Comparison of ENCODE assay signal across 9 cellular contexts in genomic region chr3:150149651-150150051, GRCh38.
DNase-seq lines count a peak whose midpoint lies in the region; ATAC-seq and TF ChIP-seq lines count a peak whose summit lies in the region.
"Had no signal": no experiment of that assay in that cellular context is flagged by ENCODE, and none has a peak within 500 bp of the region (broad histone marks: within the 10 kb centered on the region; RNA-seq: fewer than 3 reads in every experiment).

No MANE protein-coding gene starts in this region.

- no peaks in the 10 kb centered on the region for H3K9me3 ChIP-seq in adipocyte (ENCODE audit: control insufficient read depth, low read length)
- no peaks in the 10 kb centered on the region for H3K9me3 ChIP-seq in CD8-positive, alpha-beta memory T cell (ENCODE audit: low read length)

- no peak overlapping the region for H3K4me3 Mint-ChIP-seq in CD8-positive, alpha-beta memory T cell
- no peak overlapping the region for H3K4me3 Mint-ChIP-seq in activated T-cell treated with anti-CD3 and anti-CD28 coated beads, Interleukin-2, amount 50 U/mL, for 24 hours
- H3K4me3 Mint-ChIP-seq: activated T-cell treated with anti-CD3 and anti-CD28 coated beads, Interleukin-2, amount 50 U/mL, for 4 hours had no signal

- CTCF ChIA-PET in CD8-positive, alpha-beta memory T cell (lab: Charles Lee) = no interaction called here

- H3K4me2 ChIP-seq in mesendoderm (ENCODE audit: low read length) = no peak overlapping the region

- H3K23ac ChIP-seq in mesendoderm (ENCODE audit: low read length) = no peak overlapping the region

- H3K79me1 ChIP-seq in mesendoderm (ENCODE audit: low read length) = no peaks in the 10 kb centered on the region

- H3K4me1 ChIP-seq in adipocyte (ENCODE audit: control insufficient read depth, insufficient read depth, low read length) (peaks cover 44% of the 10 kb centered on the region), mesendoderm (ENCODE audit: control insufficient read depth, low read depth, low read length) (no peaks in the 10 kb centered on the region)
- no peaks in the 10 kb centered on the region for H3K4me1 ChIP-seq in CD8-positive, alpha-beta memory T cell (ENCODE audit: insufficient read depth, low read length)

- no peak overlapping the region for H3K27ac Mint-ChIP-seq in CD8-positive, alpha-beta memory T cell
- H3K27ac Mint-ChIP-seq in activated T-cell treated with anti-CD3 and anti-CD28 coated beads, Interleukin-2, amount 50 U/mL, for 24 hours = no peak overlapping the region

- ATAC-seq in HG03045 (IDR thresholded peaks at IDR 0.05; ENCODE audit: unreplicated experiment) = no peak
- ATAC-seq: activated T-cell treated with anti-CD3 and anti-CD28 coated beads, Interleukin-2, amount 50 U/mL, for 4 hours had no signal

- H3K56ac ChIP-seq in mesendoderm (ENCODE audit: low read length) = no peak overlapping the region

- H3K9ac ChIP-seq in adipocyte (ENCODE audit: low read length) = no peak overlapping the region
- H3K9ac ChIP-seq in mesendoderm (ENCODE audit: low read length) = no peak overlapping the region

- no peak overlapping the region for H3K18ac ChIP-seq in mesendoderm (ENCODE audit: low read length)

- no peak overlapping the region for H4K8ac ChIP-seq in mesendoderm (ENCODE audit: low read depth, low read length)

- no peak overlapping the region for H2BK15ac ChIP-seq in mesendoderm (replicated peaks; ENCODE audit: low read depth)

- H3K27ac ChIP-seq in CD8-positive, alpha-beta memory T cell (ENCODE audit: low read depth, low read length) = no peak overlapping the region
- no peak overlapping the region for H3K27ac ChIP-seq in mesendoderm (ENCODE audit: low read depth, low read length)

- peak; percentile 33 for TF ChIP-seq RAD21 in Ishikawa (IDR thresholded peaks at IDR 0.05; ENCODE audit: low read depth)

- H3K36me3 ChIP-seq in adipocyte (ENCODE audit: control insufficient read depth, insufficient read depth, low read length, severe bottlenecking) (no peaks in the 10 kb centered on the region), mesendoderm (ENCODE audit: control insufficient read depth, insufficient read depth, low read length) (no peaks in the 10 kb centered on the region)
- no peaks in the 10 kb centered on the region for H3K36me3 ChIP-seq in CD8-positive, alpha-beta memory T cell (ENCODE audit: insufficient read depth, low read length)

- H3K9me3 Mint-ChIP-seq in CD8-positive, alpha-beta memory T cell = peaks cover 0 to 4% (median 0%) of the 10 kb centered on the region in 5 donors
- no peaks in the 10 kb centered on the region for H3K9me3 Mint-ChIP-seq in activated T-cell treated with anti-CD3 and anti-CD28 coated beads, Interleukin-2, amount 50 U/mL, for 24 hours
- H3K9me3 Mint-ChIP-seq: activated T-cell treated with anti-CD3 and anti-CD28 coated beads, Interleukin-2, amount 50 U/mL, for 4 hours had no signal

- peak; percentile 90 for TF ChIP-seq EP300 in Ishikawa (IDR thresholded peaks at IDR 0.05; ENCODE audit: borderline replicate concordance)

- DNase-seq in AG08396 (ENCODE audit: low spot score) (peak; percentile 36), adipocyte (ENCODE audit: low read depth) (peak; percentile 86), iris pigment epithelial cell (ENCODE audit: low read depth) (peak; percentile 93), mesendoderm (no peak)
- no peak for DNase-seq in CD8-positive, alpha-beta memory T cell
- DNase-seq in activated T-cell treated with anti-CD3 and anti-CD28 coated beads, Interleukin-2, amount 50 U/mL, for 24 hours = no peak
- DNase-seq: activated T-cell treated with anti-CD3 and anti-CD28 coated beads, Interleukin-2, amount 50 U/mL, for 4 hours had no signal

- H3K27me3 Mint-ChIP-seq in CD8-positive, alpha-beta memory T cell = peaks cover 8 to 52% of the 10 kb centered on the region in 2 donors
- H3K27me3 Mint-ChIP-seq in activated T-cell treated with anti-CD3 and anti-CD28 coated beads, Interleukin-2, amount 50 U/mL, for 24 hours = peaks cover 34% of the 10 kb centered on the region

- no peaks in the 10 kb centered on the region for H3K79me2 ChIP-seq in mesendoderm (ENCODE audit: control insufficient read depth, insufficient read depth, low read length)

- no peak overlapping the region for H2BK5ac ChIP-seq in mesendoderm (ENCODE audit: low read length)

- POLR2A ChIA-PET in CD8-positive, alpha-beta memory T cell (lab: Charles Lee) = no interaction called here

- H4K5ac ChIP-seq in mesendoderm (ENCODE audit: low read length) = no peak overlapping the region

- H2BK120ac ChIP-seq in mesendoderm (ENCODE audit: low read depth, low read length) = no peak overlapping the region

- H2AK5ac ChIP-seq in mesendoderm (ENCODE audit: low read length) = no peak overlapping the region

- H3K36me3 Mint-ChIP-seq in CD8-positive, alpha-beta memory T cell = no peaks in the 10 kb centered on the region
- no peaks in the 10 kb centered on the region for H3K36me3 Mint-ChIP-seq in activated T-cell treated with anti-CD3 and anti-CD28 coated beads, Interleukin-2, amount 50 U/mL, for 24 hours (ENCODE audit: low read depth)

- H3K4me1 Mint-ChIP-seq in CD8-positive, alpha-beta memory T cell = no peaks in the 10 kb centered on the region
- peaks cover 8% of the 10 kb centered on the region for H3K4me1 Mint-ChIP-seq in activated T-cell treated with anti-CD3 and anti-CD28 coated beads, Interleukin-2, amount 50 U/mL, for 24 hours (ENCODE audit: low read depth)

- no peak overlapping the region for H3K4ac ChIP-seq in mesendoderm (ENCODE audit: low read depth, low read length)

- WGBS in mesendoderm (ENCODE audit: extremely low coverage, insufficient coverage, low lambda C conversion rate) = no CpG with 5 or more reads among the region's 1 CpG

- H3K27me3 ChIP-seq in adipocyte (replicated peaks; ENCODE audit: control insufficient read depth, insufficient read depth, low read length) (no peaks in the 10 kb centered on the region), mesendoderm (ENCODE audit: insufficient read depth, low read length, poor library complexity) (no peaks in the 10 kb centered on the region)
- H3K27me3 ChIP-seq in CD8-positive, alpha-beta memory T cell (ENCODE audit: insufficient read depth, low read length, poor library complexity, severe bottlenecking) = no peaks in the 10 kb centered on the region

- no peak overlapping the region for H3K4me3 ChIP-seq in adipocyte (ENCODE audit: low read length)
- H3K4me3 ChIP-seq in CD8-positive, alpha-beta memory T cell (ENCODE audit: low read length) = no peak overlapping the region
- H3K4me3 ChIP-seq in mesendoderm (ENCODE audit: low read length) = no peak overlapping the region

TF ChIP-seq in Ishikawa, 13 proteins besides CTCF, POLR2A, EP300 and RAD21:
- peak; percentile 65 for TF ChIP-seq CEBPB (IDR thresholded peaks at IDR 0.05)
- TF ChIP-seq NFIC (IDR thresholded peaks at IDR 0.05) = peak; percentile 80
- TF ChIP-seq TCF12 (IDR thresholded peaks at IDR 0.05; ENCODE audit: low read depth) = peak; percentile 95
- peak; percentile 87 for TF ChIP-seq FOXM1 (IDR thresholded peaks at IDR 0.05; ENCODE audit: borderline replicate concordance, low read depth)
- peak; percentile 45; the same call in 1 of the 2 replicates for TF ChIP-seq USF1 (IDR thresholded peaks at IDR 0.05)
- peak; percentile 32; the same call in 1 of the 2 replicates for TF ChIP-seq YY1 (IDR thresholded peaks at IDR 0.05; ENCODE audit: low read depth)
- peak; percentile 84 for TF ChIP-seq TEAD4 (IDR thresholded peaks at IDR 0.05)
- TF ChIP-seq, protein P1, sequence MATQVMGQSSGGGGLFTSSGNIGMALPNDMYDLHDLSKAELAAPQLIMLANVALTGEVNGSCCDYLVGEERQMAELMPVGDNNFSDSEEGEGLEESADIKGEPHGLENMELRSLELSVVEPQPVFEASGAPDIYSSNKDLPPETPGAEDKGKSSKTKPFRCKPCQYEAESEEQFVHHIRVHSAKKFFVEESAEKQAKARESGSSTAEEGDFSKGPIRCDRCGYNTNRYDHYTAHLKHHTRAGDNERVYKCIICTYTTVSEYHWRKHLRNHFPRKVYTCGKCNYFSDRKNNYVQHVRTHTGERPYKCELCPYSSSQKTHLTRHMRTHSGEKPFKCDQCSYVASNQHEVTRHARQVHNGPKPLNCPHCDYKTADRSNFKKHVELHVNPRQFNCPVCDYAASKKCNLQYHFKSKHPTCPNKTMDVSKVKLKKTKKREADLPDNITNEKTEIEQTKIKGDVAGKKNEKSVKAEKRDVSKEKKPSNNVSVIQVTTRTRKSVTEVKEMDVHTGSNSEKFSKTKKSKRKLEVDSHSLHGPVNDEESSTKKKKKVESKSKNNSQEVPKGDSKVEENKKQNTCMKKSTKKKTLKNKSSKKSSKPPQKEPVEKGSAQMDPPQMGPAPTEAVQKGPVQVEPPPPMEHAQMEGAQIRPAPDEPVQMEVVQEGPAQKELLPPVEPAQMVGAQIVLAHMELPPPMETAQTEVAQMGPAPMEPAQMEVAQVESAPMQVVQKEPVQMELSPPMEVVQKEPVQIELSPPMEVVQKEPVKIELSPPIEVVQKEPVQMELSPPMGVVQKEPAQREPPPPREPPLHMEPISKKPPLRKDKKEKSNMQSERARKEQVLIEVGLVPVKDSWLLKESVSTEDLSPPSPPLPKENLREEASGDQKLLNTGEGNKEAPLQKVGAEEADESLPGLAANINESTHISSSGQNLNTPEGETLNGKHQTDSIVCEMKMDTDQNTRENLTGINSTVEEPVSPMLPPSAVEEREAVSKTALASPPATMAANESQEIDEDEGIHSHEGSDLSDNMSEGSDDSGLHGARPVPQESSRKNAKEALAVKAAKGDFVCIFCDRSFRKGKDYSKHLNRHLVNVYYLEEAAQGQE (IDR thresholded peaks at IDR 0.05; ENCODE audit: low read depth) = no peak
- no peak for TF ChIP-seq CREB1 (IDR thresholded peaks at IDR 0.05; ENCODE audit: low read depth)
- TF ChIP-seq TAF1 (IDR thresholded peaks at IDR 0.05; ENCODE audit: low read depth) = no peak
- peak; percentile 59 for TF ChIP-seq MAX (IDR thresholded peaks at IDR 0.05)

Comparison
In these comparisons a context has a peak if more than half of its experiments do, and no peak if none do; other contexts are left out.
1. DNase-seq: peak in AG08396 (single experiment), adipocyte (single experiment) and iris pigment epithelial cell (single experiment); none in CD8-positive, alpha-beta memory T cell (0 of 5), activated T-cell treated with anti-CD3 and anti-CD28 coated beads, Interleukin-2, amount 50 U/mL, for 24 hours (single experiment) and mesendoderm (single experiment).